Comparison of ENCODE assay signal across 8 cellular contexts in the genomic region with DNA sequence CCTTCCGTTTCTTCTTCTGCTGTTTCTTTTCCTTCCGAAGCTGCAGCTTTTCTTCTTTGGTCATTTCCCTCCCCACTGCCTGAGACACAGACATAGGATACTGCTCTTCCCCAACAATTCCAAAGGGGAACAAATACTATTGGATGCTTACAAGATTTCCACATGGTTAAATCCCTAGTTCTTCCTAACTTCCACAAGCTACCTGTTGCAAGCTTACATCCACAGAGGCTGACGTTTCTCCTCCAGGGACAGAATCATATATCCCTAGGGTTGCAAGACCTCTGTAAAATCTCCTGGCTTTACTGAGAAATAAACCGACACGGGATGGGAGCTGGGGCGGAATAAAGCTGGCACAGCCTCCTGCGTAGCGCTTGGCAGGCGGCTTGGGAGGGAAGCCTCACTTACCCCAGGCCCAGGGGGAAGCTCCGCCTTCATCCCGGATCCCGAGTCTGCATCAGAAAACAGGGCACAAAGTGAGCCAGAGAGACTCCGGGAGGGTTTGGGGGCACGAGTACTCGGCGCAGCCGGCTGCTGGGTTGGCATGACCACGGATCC. TPM values are rescaled to one million over a fixed set of nuclear protein-coding genes. Genes with fewer than 3 reads are reported as not detected.
DNase-seq lines count a peak whose midpoint lies in the region; ATAC-seq and TF ChIP-seq lines count a peak whose summit lies in the region.

No MANE protein-coding gene starts in this region.

- no peak for ATAC-seq in GM18858 (IDR thresholded peaks at IDR 0.05; ENCODE audit: unreplicated experiment)

- H3K4me1 Mint-ChIP-seq in activated CD4-positive, alpha-beta memory T cell treated with anti-CD3 and anti-CD28 coated beads, Interleukin-2, amount 10 ng/mL, durations not matched to agents 7 days and 5 days, result peaks cover 45% of the 10 kb centered on the region
- H3K4me1 Mint-ChIP-seq in nephron progenitor cell, result peaks cover 45% of the 10 kb centered on the region

- no peaks in the 10 kb centered on the region for H3K9me3 ChIP-seq in A673 (ENCODE audit: low read depth, low read length, poor library complexity, severe bottlenecking)

- H3K4me3 Mint-ChIP-seq in activated CD4-positive, alpha-beta memory T cell treated with anti-CD3 and anti-CD28 coated beads, Interleukin-2, amount 10 ng/mL, durations not matched to agents 7 days and 5 days, result peak overlapping the region; percentile 88
- H3K4me3 Mint-ChIP-seq in nephron progenitor cell, result peak overlapping the region; percentile 93

- H3K36me3 Mint-ChIP-seq in activated CD4-positive, alpha-beta memory T cell treated with anti-CD3 and anti-CD28 coated beads, Interleukin-2, amount 10 ng/mL, durations not matched to agents 7 days and 5 days (ENCODE audit: low read depth), result peaks cover 65% of the 10 kb centered on the region
- H3K36me3 Mint-ChIP-seq in nephron progenitor cell (ENCODE audit: low read depth), result peaks cover 47% of the 10 kb centered on the region

- peaks cover 59% of the 10 kb centered on the region for H3K36me3 ChIP-seq in A673 (ENCODE audit: insufficient read depth, low read length, poor library complexity, severe bottlenecking)

- intact Hi-C loops in A673 (cut with micrococcal nuclease; ENCODE audit: unreplicated experiment), result loop anchor here (1.0 to 5.0 kb wide), 3 partner anchors 13 to 157 kb away; a partner anchor contains a TSS

- BruUV-seq in A673 (replicated peaks; lab: Mats Ljungman, UMichigan), result no TSS peak

- no peak for TF ChIP-seq CTCF in A673 (conservative IDR thresholded peaks at IDR 0.05; ENCODE audit: low read depth, low read length)
- TF ChIP-seq CTCF in GM10266 (IDR thresholded peaks at IDR 0.05; ENCODE audit: control insufficient read depth, insufficient read depth, low read depth, missing control alignments), result no peak
- no peak for TF ChIP-seq CTCF in fibroblast of villous mesenchyme (IDR thresholded peaks at IDR 0.05; ENCODE audit: insufficient read depth, low read depth, low read length)
- TF ChIP-seq CTCF in nephron progenitor cell (IDR thresholded peaks at IDR 0.05), result no peak

- H3K4me3 ChIP-seq in A673 (ENCODE audit: low read depth, low read length, poor library complexity, severe bottlenecking) (peak overlapping the region; percentile 95), fibroblast of villous mesenchyme (ENCODE audit: low read depth, low read length) (peak overlapping the region; percentile 88)

- peak overlapping the region; percentile 93 for H3K27ac Mint-ChIP-seq in activated CD4-positive, alpha-beta memory T cell treated with anti-CD3 and anti-CD28 coated beads, Interleukin-2, amount 10 ng/mL, durations not matched to agents 7 days and 5 days
- H3K27ac Mint-ChIP-seq in nephron progenitor cell, result peak overlapping the region; percentile 78

- no peaks in the 10 kb centered on the region for H3K27me3 ChIP-seq in A673 (replicated peaks; ENCODE audit: insufficient read depth, low read depth, low read length, poor library complexity)

- peak overlapping the region; percentile 94 for H3K27ac ChIP-seq in A673 (ENCODE audit: low read depth, low read length, poor library complexity, severe bottlenecking)

- CTCF ChIA-PET in A673 (lab: Charles Lee), result interaction anchor here (0.5 to 1.2 kb wide), 2 partner anchors 9 to 13 kb away, joined by 3 to 4 read pairs; a partner anchor contains a TSS
- CTCF ChIA-PET in activated CD4-positive, alpha-beta memory T cell treated with anti-CD3 and anti-CD28 coated beads, Interleukin-2, amount 10 ng/mL, durations not matched to agents 7 days and 5 days (lab: Charles Lee), result interaction anchor here (0.6 to 2.6 kb wide), 17 partner anchors 9 to 314 kb away, joined by 3 to 19 read pairs (median 4); a partner anchor contains a TSS

- peak; percentile 81 for DNase-seq in A673 (ENCODE audit: low spot score)
- peak; percentile 57 for DNase-seq in GM10266 (ENCODE audit: extremely low spot score)
- DNase-seq in HuH-7.5 (ENCODE audit: low spot score), result peak; percentile 84
- DNase-seq in activated CD4-positive, alpha-beta memory T cell treated with anti-CD3 and anti-CD28 coated beads, Interleukin-2, amount 10 ng/mL, durations not matched to agents 7 days and 5 days, result no peak
- DNase-seq in fibroblast of villous mesenchyme (ENCODE audit: low read depth), result peak; percentile 57
- no peak for DNase-seq in nephron progenitor cell
- DNase-seq in GF-D8 (lab: John Stamatoyannopoulos, UW), result no peak

- peaks cover 17% of the 10 kb centered on the region for H3K4me1 ChIP-seq in A673 (ENCODE audit: insufficient read depth, low read length, poor library complexity, severe bottlenecking)

- no peaks in the 10 kb centered on the region for H3K9me3 Mint-ChIP-seq in activated CD4-positive, alpha-beta memory T cell treated with anti-CD3 and anti-CD28 coated beads, Interleukin-2, amount 10 ng/mL, durations not matched to agents 7 days and 5 days
- H3K9me3 Mint-ChIP-seq in nephron progenitor cell, result no peaks in the 10 kb centered on the region

- H3K27me3 Mint-ChIP-seq in activated CD4-positive, alpha-beta memory T cell treated with anti-CD3 and anti-CD28 coated beads, Interleukin-2, amount 10 ng/mL, durations not matched to agents 7 days and 5 days, result no peaks in the 10 kb centered on the region
- H3K27me3 Mint-ChIP-seq in nephron progenitor cell (ENCODE audit: low read depth, poor library complexity), result peaks cover 4% of the 10 kb centered on the region

- POLR2A ChIA-PET in A673 (lab: Charles Lee; ENCODE audit: low non-redundant PET), result interaction anchor here (0.6 to 0.9 kb wide), 2 partner anchors 10 to 12 kb away, joined by 3 to 12 read pairs; no protein-coding TSS in a partner anchor
- POLR2A ChIA-PET in activated CD4-positive, alpha-beta memory T cell treated with anti-CD3 and anti-CD28 coated beads, Interleukin-2, amount 10 ng/mL, durations not matched to agents 7 days and 5 days (lab: Charles Lee), result interaction anchor here (0.8 to 5.4 kb wide), 13 partner anchors 11 to 298 kb away, joined by 3 to 96 read pairs (median 6); a partner anchor contains a TSS

RNA-seq across cellular contexts. Expression of a gene that starts 0.6 kb away (rescaled TPM):
- total RNA-seq in A673 (2021) (68.8 and 74.7 TPM in 2 replicates), fibroblast of villous mesenchyme (28.9 and 29.3 TPM in 2 replicates)
- 10 to 100 TPM; 34.1 to 36.9 TPM for total RNA-seq in activated CD4-positive, alpha-beta memory T cell treated with anti-CD3 and anti-CD28 coated beads, Interleukin-2, amount 10 ng/mL, durations not matched to agents 7 days and 5 days

RNA-seq across cellular contexts. Expression of a gene that starts 0.9 kb away (rescaled TPM):
- total RNA-seq in A673 (2021) (109 and 110 TPM in 2 replicates), fibroblast of villous mesenchyme (166 and 169 TPM in 2 replicates)
- 100 to 1,000 TPM; 116 to 123 TPM for total RNA-seq in activated CD4-positive, alpha-beta memory T cell treated with anti-CD3 and anti-CD28 coated beads, Interleukin-2, amount 10 ng/mL, durations not matched to agents 7 days and 5 days

RNA-seq across cellular contexts. Expression of a gene that starts 11.0 kb away (rescaled TPM):
- total RNA-seq in A673 (2021) (21.3 and 22.3 TPM in 2 replicates), fibroblast of villous mesenchyme (11.7 and 11.9 TPM in 2 replicates)
- total RNA-seq in activated CD4-positive, alpha-beta memory T cell treated with anti-CD3 and anti-CD28 coated beads, Interleukin-2, amount 10 ng/mL, durations not matched to agents 7 days and 5 days, result 10 to 100 TPM; 15.6 to 16.7 TPM

RNA-seq across cellular contexts. Expression of a gene that starts 13.0 kb away (rescaled TPM):
- 85.7 and 89.3 TPM in 2 replicates for total RNA-seq in A673 (2021)
- 10 to 100 TPM; 49.0 to 49.1 TPM for total RNA-seq in activated CD4-positive, alpha-beta memory T cell treated with anti-CD3 and anti-CD28 coated beads, Interleukin-2, amount 10 ng/mL, durations not matched to agents 7 days and 5 days
- 30.9 and 36.7 TPM in 2 replicates for total RNA-seq in fibroblast of villous mesenchyme

RNA-seq across cellular contexts. Expression of a gene that starts 39.8 kb away (rescaled TPM):
- total RNA-seq in A673 (2021) (147 and 155 TPM in 2 replicates), fibroblast of villous mesenchyme (60.6 and 63.9 TPM in 2 replicates)
- 100 to 1,000 TPM; 119 to 122 TPM for total RNA-seq in activated CD4-positive, alpha-beta memory T cell treated with anti-CD3 and anti-CD28 coated beads, Interleukin-2, amount 10 ng/mL, durations not matched to agents 7 days and 5 days

Comparison
In these comparisons a context has a peak if more than half of its experiments do, and no peak if none do; other contexts are left out.
1. DNase-seq: peak in A673 (single experiment), GM10266 (single experiment), HuH-7.5 (single experiment) and fibroblast of villous mesenchyme (single experiment); none in activated CD4-positive, alpha-beta memory T cell treated with anti-CD3 and anti-CD28 coated beads, Interleukin-2, amount 10 ng/mL, durations not matched to agents 7 days and 5 days (single experiment), nephron progenitor cell (single experiment) and GF-D8 (single experiment).